Comparison of ENCODE assay signal across 11 cellular contexts in the genomic region with DNA sequence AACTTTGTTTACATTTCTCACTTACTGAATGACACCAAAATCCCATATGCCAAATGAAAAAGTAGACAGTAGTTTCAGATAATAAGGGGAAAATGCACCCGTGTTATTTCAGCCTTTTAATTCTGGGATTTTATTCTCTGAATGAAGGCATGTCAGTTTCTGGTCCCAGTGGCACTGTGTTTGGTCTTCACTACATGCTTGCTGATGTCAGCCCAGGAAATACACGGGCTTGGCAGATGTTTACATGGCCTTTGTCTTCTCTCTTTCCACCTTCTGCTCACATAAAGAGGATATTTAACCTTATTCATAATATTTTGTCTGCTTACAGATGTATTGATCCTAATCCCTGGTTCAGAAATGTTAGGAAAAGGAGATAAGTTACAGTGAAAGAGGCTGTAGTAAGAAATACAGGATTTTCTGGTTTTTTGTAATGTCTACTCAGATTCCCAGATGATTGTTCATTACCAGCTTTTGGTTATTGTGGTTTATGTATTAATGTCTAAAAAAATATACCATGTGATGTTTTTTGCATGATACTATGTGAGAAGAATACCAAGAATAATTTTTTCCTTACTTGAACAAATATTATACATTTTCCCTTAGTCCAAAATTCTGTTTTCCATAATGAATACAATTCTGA. TPM values are rescaled to one million over a fixed set of nuclear protein-coding genes. Genes with fewer than 3 reads are reported as not detected.
DNase-seq lines count a peak whose midpoint lies in the region; ATAC-seq and TF ChIP-seq lines count a peak whose summit lies in the region.
"Had no signal": no experiment of that assay in that cellular context is flagged by ENCODE, and none has a peak within 500 bp of the region (broad histone marks: within the 10 kb centered on the region; RNA-seq: fewer than 3 reads in every experiment).

No MANE protein-coding gene starts in this region.

- no peaks in the 10 kb centered on the region for H3K27me3 ChIP-seq in heart left ventricle
- no peaks in the 10 kb centered on the region for H3K27me3 ChIP-seq in transverse colon

- no peak for TF ChIP-seq EP300 in transverse colon (IDR thresholded peaks at IDR 0.05; ENCODE audit: low read depth)

- H3K9me3 Mint-ChIP-seq in glutamatergic neuron (ENCODE audit: unreplicated experiment), result no peaks in the 10 kb centered on the region

- H3K4me3 Mint-ChIP-seq in glutamatergic neuron (ENCODE audit: unreplicated experiment), result no peak overlapping the region

- no peak overlapping the region for H3K4me3 ChIP-seq in heart left ventricle
- H3K4me3 ChIP-seq in transverse colon, result no peak overlapping the region

- intact Hi-C loops in heart left ventricle (cut with DNase I), result no loop called here
- intact Hi-C loops in Right ventricle myocardium superior (cut with DNase I), result no loop called here
- intact Hi-C loops in transverse colon (cut with DNase I; ENCODE audit: low total_unique reads), result no loop called here

- H3K4me1 ChIP-seq in heart left ventricle, result peaks cover 0 to 49% (median 5%) of the 10 kb centered on the region in 12 donors
- peaks cover 0 to 10% (median 0%) of the 10 kb centered on the region in 4 donors for H3K4me1 ChIP-seq in transverse colon

- TF ChIP-seq CTCF in heart left ventricle (IDR thresholded peaks at IDR 0.05) (no peak), glutamatergic neuron (IDR thresholded peaks at IDR 0.05; ENCODE audit: partially characterized antibody, unreplicated experiment) (no peak), transverse colon (IDR thresholded peaks at IDR 0.05) (no peak)

- H3K27me3 Mint-ChIP-seq in glutamatergic neuron (ENCODE audit: unreplicated experiment), result no peaks in the 10 kb centered on the region

- in situ Hi-C loops in transverse colon (cut with MboI; ENCODE audit: low pct_ligation_motif_present in 1 of 4, low pct_unique_long_range_greater_than_20kb in 1 of 4, low sequenced_read_pairs in 3 of 4), result no loop called here

- H3K27ac ChIP-seq in heart left ventricle, result peak overlapping the region in 11 of 12 donors; percentile 6 to 71 (median 41)
- peak overlapping the region in 3 of 4 donors; percentile 16 to 34 (median 22) for H3K27ac ChIP-seq in transverse colon

- no peaks in the 10 kb centered on the region for H3K36me3 Mint-ChIP-seq in glutamatergic neuron (ENCODE audit: unreplicated experiment)

- TF ChIP-seq POLR2A in heart left ventricle (IDR thresholded peaks at IDR 0.05) (no peak), transverse colon (IDR thresholded peaks at IDR 0.05) (no peak)

- H3K36me3 ChIP-seq in heart left ventricle (peaks cover 0 to 8% (median 3%) of the 10 kb centered on the region in 9 donors), transverse colon (no peaks in the 10 kb centered on the region)

- peak overlapping the region; percentile 34 for H3K27ac Mint-ChIP-seq in glutamatergic neuron (ENCODE audit: unreplicated experiment)

- H3K9me3 ChIP-seq in heart left ventricle (no peaks in the 10 kb centered on the region), transverse colon (no peaks in the 10 kb centered on the region)

- WGBS in heart left ventricle, 4 donors, result 45 to 55% (median 51%) methylated on average over 2 of the region's 2 CpGs
- whole genome bisulfite sequencing in transverse colon (ENCODE audit: low coverage in 1 of 2), 2 donors, result 34% methylated on average over 2 of the region's 2 CpGs

- peaks cover 10% of the 10 kb centered on the region for H3K4me1 Mint-ChIP-seq in glutamatergic neuron (ENCODE audit: low read depth, unreplicated experiment)

- no peak for DNase-seq in heart left ventricle
- no peak for DNase-seq in Right ventricle myocardium superior
- peak; percentile 42 for DNase-seq in astrocyte of the hippocampus (ENCODE audit: low read depth, low spot score)
- no peak for DNase-seq in glutamatergic neuron
- no peak for DNase-seq in transverse colon
- DNase-seq in GOT3 (lab: John Stamatoyannopoulos, UW), result no peak
- DNase-seq in amygdala (lab: John Stamatoyannopoulos, UW), result no peak
- DNase-seq: activated CD8-positive, alpha-beta memory T cell treated with anti-CD3 and anti-CD28 coated beads, Interleukin-2, amount 50 U/mL, for 4 hours; NCI-H446 treated with DMSO at 0.1 percent for 48 hours; T-helper 2 cell had no signal

- ATAC-seq in heart left ventricle (no peak), Right ventricle myocardium superior (ENCODE audit: poor library complexity) (no peak), GM18867 (IDR thresholded peaks at IDR 0.05; ENCODE audit: unreplicated experiment) (no peak)

RNA-seq across cellular contexts. Expression of gene DSE, which starts 27.7 kb away (rescaled TPM):
- total RNA-seq in heart left ventricle (10 to 100 TPM in 8 of 9 donors, 1 to 10 TPM in 1; 9.7 to 37.3 (median 11.1) TPM), Right ventricle myocardium superior (10.2 TPM), glutamatergic neuron (ENCODE audit: unreplicated experiment) (12.0 TPM), transverse colon (10 to 100 TPM in 2 of 4 donors, 1 to 10 TPM in 2; 3.8 to 16.7 (median 9.2) TPM)
- polyA plus RNA-seq in heart left ventricle, result 1 to 10 TPM; 3.2 to 6.3 TPM
